9 cellular contexts compared by ENCODE assay signal in genomic region chr12:105420659-105421240, GRCh38.
DNase-seq lines count a peak whose midpoint lies in the region; ATAC-seq and TF ChIP-seq lines count a peak whose summit lies in the region.
"Had no signal": no experiment of that assay in that cellular context is flagged by ENCODE, and none has a peak within 500 bp of the region (broad histone marks: within the 10 kb centered on the region; RNA-seq: fewer than 3 reads in every experiment).

No MANE protein-coding gene starts in this region.

- CTCF ChIA-PET in CD8-positive, alpha-beta T cell (lab: Charles Lee) = interaction anchor here (0.6 to 4.6 kb wide), 17 partner anchors 9 to 803 kb away, joined by 3 to 60 read pairs (median 3); partner anchors contain the start of gene NUAK1
- CTCF ChIA-PET in MCF 10A (lab: Yijun Ruan, JAX) = interaction anchor here (0.5 to 4.9 kb wide), 60 partner anchors 11 to 1396 kb away, joined by 3 to 134 read pairs (median 4); no protein-coding TSS in a partner anchor

- no peaks in the 10 kb centered on the region for H3K9me3 ChIP-seq in CD8-positive, alpha-beta T cell (ENCODE audit: low read length)
- no peaks in the 10 kb centered on the region for H3K9me3 ChIP-seq in HAP-1

- no peaks in the 10 kb centered on the region for H3K36me3 ChIP-seq in CD8-positive, alpha-beta T cell (ENCODE audit: insufficient read depth, low read length)
- no peaks in the 10 kb centered on the region for H3K36me3 ChIP-seq in HAP-1 (replicated peaks)

- H3K27me3 ChIP-seq in CD8-positive, alpha-beta T cell (ENCODE audit: insufficient read depth, low read length) = no peaks in the 10 kb centered on the region
- no peaks in the 10 kb centered on the region for H3K27me3 ChIP-seq in HAP-1 (ENCODE audit: low read depth)

- H3K4me3 ChIP-seq in CD8-positive, alpha-beta T cell (ENCODE audit: low read depth, low read length) = no peak overlapping the region
- no peak overlapping the region for H3K4me3 ChIP-seq in HAP-1

- H3K36me3 Mint-ChIP-seq in CD8-positive, alpha-beta T cell = no peaks in the 10 kb centered on the region
- no peaks in the 10 kb centered on the region for H3K36me3 Mint-ChIP-seq in MCF 10A (ENCODE audit: insufficient read depth, unreplicated experiment)
- H3K36me3 Mint-ChIP-seq in immature natural killer cell = peaks cover 0 to 4% (median 3%) of the 10 kb centered on the region in 3 donors

- H3K4me1 Mint-ChIP-seq in CD8-positive, alpha-beta T cell (ENCODE audit: low read depth) = no peaks in the 10 kb centered on the region
- H3K4me1 Mint-ChIP-seq in MCF 10A (ENCODE audit: insufficient read depth, unreplicated experiment) = peaks cover 40% of the 10 kb centered on the region
- no peaks in the 10 kb centered on the region for H3K4me1 Mint-ChIP-seq in immature natural killer cell

- no peak overlapping the region for H3K27ac ChIP-seq in CD8-positive, alpha-beta T cell (ENCODE audit: low read depth, low read length)

- peak; percentile 12 to 74 (median 42) for DNase-seq in CD8-positive, alpha-beta T cell
- DNase-seq in HAP-1 (ENCODE audit: low spot score in 2 of 2) (peak; percentile 83 to 86), NCI-H2107 treated with DMSO at 0.1 percent for 48 hours (lab: John Stamatoyannopoulos, UW; ENCODE audit: unreplicated experiment) (peak; percentile 84), UCSD-AML1 (lab: John Stamatoyannopoulos, UW; ENCODE audit: unreplicated experiment) (peak; percentile 37), MCF 10A (ENCODE audit: unreplicated experiment) (peak; percentile 74), immature natural killer cell (peak; percentile 34 to 53 (median 36))
- peak; percentile 30 to 54 for DNase-seq in stimulated activated CD4-positive, alpha-beta T cell treated with anti-CD3 and anti-CD28 coated beads, Interleukin-15, amount 100 ng/mL, for 48 hours (ENCODE audit: low read depth in 2 of 2)

- intact Hi-C loops in CD8-positive, alpha-beta T cell (cut with DNase I, micrococcal nuclease) = loop anchor here (1.0 to 5.0 kb wide), 3 partner anchors 716 to 804 kb away; no protein-coding TSS in a partner anchor
- intact Hi-C loops in MCF 10A (cut with micrococcal nuclease) = loop anchor here (1.0 to 5.0 kb wide), 5 partner anchors 285 to 804 kb away; no protein-coding TSS in a partner anchor

- H3K4me3 Mint-ChIP-seq in CD8-positive, alpha-beta T cell = no peak overlapping the region
- H3K4me3 Mint-ChIP-seq in MCF 10A (ENCODE audit: unreplicated experiment) = no peak overlapping the region
- H3K4me3 Mint-ChIP-seq in immature natural killer cell = no peak overlapping the region
- H3K4me3 Mint-ChIP-seq: IgD-negative memory B cell had no signal

- in situ Hi-C loops in HAP-1 (cut with MboI; ENCODE audit: low sequenced_read_pairs) = loop anchor here (5.0 to 10.0 kb wide), 2 partner anchors 712 to 804 kb away; no protein-coding TSS in a partner anchor

- BruUV-seq in MCF 10A (replicated peaks; lab: Mats Ljungman, UMichigan) = no TSS peak

- peak; percentile 91 for TF ChIP-seq CTCF in CD8-positive, alpha-beta T cell (IDR thresholded peaks at IDR 0.05)
- TF ChIP-seq CTCF in MCF 10A (IDR thresholded peaks at IDR 0.05; ENCODE audit: unreplicated experiment) = peak; percentile 86

- H3K9me3 Mint-ChIP-seq in CD8-positive, alpha-beta T cell = no peaks in the 10 kb centered on the region
- H3K9me3 Mint-ChIP-seq in MCF 10A (ENCODE audit: unreplicated experiment) = no peaks in the 10 kb centered on the region
- no peaks in the 10 kb centered on the region for H3K9me3 Mint-ChIP-seq in immature natural killer cell
- H3K9me3 Mint-ChIP-seq: IgD-negative memory B cell had no signal

- no peaks in the 10 kb centered on the region for H3K27me3 Mint-ChIP-seq in CD8-positive, alpha-beta T cell (ENCODE audit: low read depth)
- no peaks in the 10 kb centered on the region for H3K27me3 Mint-ChIP-seq in MCF 10A (ENCODE audit: insufficient read depth, unreplicated experiment)
- peaks cover 0 to 4% (median 3%) of the 10 kb centered on the region in 3 donors for H3K27me3 Mint-ChIP-seq in immature natural killer cell (ENCODE audit: low read depth in 3 of 3)

- H3K4me1 ChIP-seq in CD8-positive, alpha-beta T cell (ENCODE audit: insufficient read depth, low read length) = no peaks in the 10 kb centered on the region
- H3K4me1 ChIP-seq in HAP-1 = peaks cover 6% of the 10 kb centered on the region

- peak; percentile 46 for ATAC-seq in CD8-positive, alpha-beta T cell
- no peak for ATAC-seq in GM19328 (IDR thresholded peaks at IDR 0.05; ENCODE audit: unreplicated experiment)

- no peak overlapping the region for H3K27ac Mint-ChIP-seq in CD8-positive, alpha-beta T cell
- H3K27ac Mint-ChIP-seq in MCF 10A (ENCODE audit: low read depth, unreplicated experiment) = no peak overlapping the region
- no peak overlapping the region for H3K27ac Mint-ChIP-seq in immature natural killer cell
- H3K27ac Mint-ChIP-seq: IgD-negative memory B cell had no signal

- POLR2A ChIA-PET in CD8-positive, alpha-beta T cell (lab: Charles Lee) = interaction anchor here (1.5 kb wide), 1 partner anchor 716 kb away, joined by 3 read pairs; no protein-coding TSS in a partner anchor
- POLR2A ChIA-PET in MCF 10A (lab: Yijun Ruan, JAX) = interaction anchor here (0.5 to 4.2 kb wide), 7 partner anchors 13 to 858 kb away, joined by 3 to 43 read pairs (median 3); partner anchors contain the start of gene NUAK1
